11 cellular contexts compared by ENCODE assay signal in genomic region chr9:130110166-130110565, GRCh38. TPM values are rescaled to one million over a fixed set of nuclear protein-coding genes. Genes with fewer than 3 reads are reported as not detected.
A peak's percentile ranks its signal among the peaks of the same experiment; 100 is the strongest.
DNase-seq lines count a peak whose midpoint lies in the region; ATAC-seq, FAIRE-seq and TF ChIP-seq lines count a peak whose summit lies in the region.
"Had no signal": no experiment of that assay in that cellular context is flagged by ENCODE, and none has a peak within 500 bp of the region (broad histone marks: within the 10 kb centered on the region; RNA-seq: fewer than 3 reads in every experiment).

No MANE protein-coding gene starts in this region.

- H3K4me1 Mint-ChIP-seq in GM23338 (peaks cover 5% of the 10 kb centered on the region; the same call in 2 of the 3 replicates), glutamatergic neuron (ENCODE audit: low read depth, unreplicated experiment) (peaks cover 23% of the 10 kb centered on the region), progenitor cell of endocrine pancreas (ENCODE audit: low read depth) (no peaks in the 10 kb centered on the region)
- H3K4me1 Mint-ChIP-seq in naive thymus-derived CD4-positive, alpha-beta T cell: peaks cover 6 to 29% (median 19%) of the 10 kb centered on the region in 7 donors

- H3K9me3 Mint-ChIP-seq in GM23338 (no peaks in the 10 kb centered on the region), glutamatergic neuron (ENCODE audit: unreplicated experiment) (peaks cover 2% of the 10 kb centered on the region), progenitor cell of endocrine pancreas (ENCODE audit: low read depth) (no peaks in the 10 kb centered on the region)
- no peaks in the 10 kb centered on the region for H3K9me3 Mint-ChIP-seq in naive thymus-derived CD4-positive, alpha-beta T cell
- H3K9me3 Mint-ChIP-seq: brain had no signal

- H3K27ac ChIP-seq in GM23338 (ENCODE audit: low read depth) (no peak overlapping the region), adrenal gland (peak overlapping the region in 4 of 5 donors; percentile 56 to 90 (median 79))
- H3K27ac ChIP-seq in naive thymus-derived CD4-positive, alpha-beta T cell (ENCODE audit: low read depth, low read length): no peak overlapping the region
- H3K27ac ChIP-seq: right atrium auricular region, SJCRH30 had no signal

- H3K27ac Mint-ChIP-seq in GM23338 (peak overlapping the region; percentile 61), glutamatergic neuron (ENCODE audit: unreplicated experiment) (no peak overlapping the region), progenitor cell of endocrine pancreas (no peak overlapping the region)
- H3K27ac Mint-ChIP-seq in naive thymus-derived CD4-positive, alpha-beta T cell: peak overlapping the region in 2 of 9 donors; percentile 45 to 63

- peaks cover 10% of the 10 kb centered on the region; the same call in 1 of the 2 replicates for H3F3A ChIP-seq in GM23338 (replicated peaks; ENCODE audit: low read depth)

- H3K79me2 ChIP-seq in GM23338 (replicated peaks; ENCODE audit: insufficient read depth): no peaks in the 10 kb centered on the region

- DNase-seq in D721Med (ENCODE audit: insufficient read length, low spot score): no peak
- DNase-seq in GM23338 (ENCODE audit: low spot score): peak; percentile 62
- DNase-seq in adrenal gland: peak in 1 of 7 donors; percentile 27
- peak in 5 of 9 donors; percentile 20 to 40 (median 35) for DNase-seq in naive thymus-derived CD4-positive, alpha-beta T cell
- no peak for DNase-seq in glutamatergic neuron
- no peak for DNase-seq in NCI-H774 (lab: John Stamatoyannopoulos, UW)
- no peak for DNase-seq in progenitor cell of endocrine pancreas (ENCODE audit: low spot score, unreplicated experiment)
- DNase-seq: NCI-H2029 had no signal

- no peak overlapping the region for H2AFZ ChIP-seq in GM23338

- H3K27me3 Mint-ChIP-seq in GM23338 (ENCODE audit: insufficient read depth, low read depth, poor library complexity): no peaks in the 10 kb centered on the region
- H3K27me3 Mint-ChIP-seq in naive thymus-derived CD4-positive, alpha-beta T cell: no peaks in the 10 kb centered on the region
- peaks cover 2% of the 10 kb centered on the region for H3K27me3 Mint-ChIP-seq in glutamatergic neuron (ENCODE audit: unreplicated experiment)
- no peaks in the 10 kb centered on the region for H3K27me3 Mint-ChIP-seq in progenitor cell of endocrine pancreas

- TF ChIP-seq CTCF in D721Med (IDR thresholded peaks at IDR 0.05; ENCODE audit: insufficient read depth, missing control alignments) (peak; percentile 5), GM23338 (conservative IDR thresholded peaks at IDR 0.05; ENCODE audit: low read depth in 2 of 2) (peak; percentile 45 to 79), adrenal gland (IDR thresholded peaks at IDR 0.05) (peak in 5 of 6 experiments; percentile 23 to 51 (median 41)), glutamatergic neuron (IDR thresholded peaks at IDR 0.05; ENCODE audit: partially characterized antibody, unreplicated experiment) (no peak), progenitor cell of endocrine pancreas (IDR thresholded peaks at IDR 0.05; ENCODE audit: unreplicated experiment) (no peak)

- no peaks in the 10 kb centered on the region for H3K27me3 ChIP-seq in GM23338 (ENCODE audit: insufficient read depth)
- H3K27me3 ChIP-seq in adrenal gland: no peaks in the 10 kb centered on the region
- no peaks in the 10 kb centered on the region for H3K27me3 ChIP-seq in naive thymus-derived CD4-positive, alpha-beta T cell (ENCODE audit: control insufficient read depth in 2 of 2, insufficient read depth in 2 of 2, low read length in 2 of 2)
- H3K27me3 ChIP-seq: right atrium auricular region, SJCRH30 had no signal

- H3K4me1 ChIP-seq in GM23338 (ENCODE audit: insufficient read depth) (no peaks in the 10 kb centered on the region), adrenal gland (replicated peaks in 1 of 2) (peaks cover 7 to 29% of the 10 kb centered on the region in 2 donors)
- peaks cover 3 to 9% of the 10 kb centered on the region in 2 donors for H3K4me1 ChIP-seq in naive thymus-derived CD4-positive, alpha-beta T cell (ENCODE audit: control insufficient read depth in 2 of 2, insufficient read depth in 2 of 2, low read length in 2 of 2)
- H3K4me1 ChIP-seq: right atrium auricular region, SJCRH30 had no signal

- WGBS in adrenal gland, 4 donors: 60 to 71% (median 66%) methylated on average over 5 of the region's 5 CpGs

- no peak overlapping the region for H3K4me2 ChIP-seq in GM23338

- no peaks in the 10 kb centered on the region for H3K9me3 ChIP-seq in adrenal gland (replicated peaks in 1 of 3)
- no peaks in the 10 kb centered on the region for H3K9me3 ChIP-seq in naive thymus-derived CD4-positive, alpha-beta T cell (ENCODE audit: control insufficient read depth in 2 of 3, low read length in 3 of 3)
- H3K9me3 ChIP-seq: right atrium auricular region, SJCRH30 had no signal

- FAIRE-seq in D721Med (lab: Jason Lieb, UNC): no peak

- peak; percentile 59 for ATAC-seq in GM23338
- no peak for ATAC-seq in naive thymus-derived CD4-positive, alpha-beta T cell

- intact Hi-C loops in adrenal gland (cut with DNase I): loop anchor here in 1 of 2 donors (10.0 kb wide), 1 partner anchor 75 kb away; no protein-coding TSS in a partner anchor
- intact Hi-C loops in naive thymus-derived CD4-positive, alpha-beta T cell (cut with micrococcal nuclease): no loop called here

- CTCF ChIA-PET in naive thymus-derived CD4-positive, alpha-beta T cell (lab: Charles Lee): interaction anchor here (0.5 to 7.1 kb wide), 4 partner anchors 70 to 131 kb away, joined by 3 to 50 read pairs (median 9); no protein-coding TSS in a partner anchor

- POLR2A ChIA-PET in naive thymus-derived CD4-positive, alpha-beta T cell (lab: Charles Lee): no interaction called here

- no peak for TF ChIP-seq POLR2A in adrenal gland (IDR thresholded peaks at IDR 0.05)

- H3K4me3 ChIP-seq in GM23338: no peak overlapping the region
- H3K4me3 ChIP-seq in adrenal gland: no peak overlapping the region
- no peak overlapping the region for H3K4me3 ChIP-seq in naive thymus-derived CD4-positive, alpha-beta T cell (ENCODE audit: low read length)
- H3K4me3 ChIP-seq: right atrium auricular region, SJCRH30 had no signal

- no peaks in the 10 kb centered on the region for H3K9me2 ChIP-seq in GM23338 (ENCODE audit: insufficient read depth)

- no peak overlapping the region for H3K4me3 Mint-ChIP-seq in GM23338
- H3K4me3 Mint-ChIP-seq in naive thymus-derived CD4-positive, alpha-beta T cell: no peak overlapping the region
- no peak overlapping the region for H3K4me3 Mint-ChIP-seq in glutamatergic neuron (ENCODE audit: unreplicated experiment)
- H3K4me3 Mint-ChIP-seq in progenitor cell of endocrine pancreas (ENCODE audit: low read depth): no peak overlapping the region
- H3K4me3 Mint-ChIP-seq: brain had no signal

- H3K36me3 ChIP-seq in GM23338 (ENCODE audit: insufficient read depth) (peaks cover 7% of the 10 kb centered on the region; the same call in 1 of the 2 replicates), adrenal gland (replicated peaks in 1 of 2) (peaks cover 0 to 40% of the 10 kb centered on the region in 2 donors)
- peaks cover 0 to 42% (median 3%) of the 10 kb centered on the region in 3 experiments for H3K36me3 ChIP-seq in naive thymus-derived CD4-positive, alpha-beta T cell (ENCODE audit: control insufficient read depth in 2 of 3, insufficient read depth in 3 of 3, low read length in 3 of 3)

- H3K36me3 Mint-ChIP-seq in GM23338 (ENCODE audit: low read depth) (peaks cover 8% of the 10 kb centered on the region), glutamatergic neuron (ENCODE audit: unreplicated experiment) (no peaks in the 10 kb centered on the region), progenitor cell of endocrine pancreas (ENCODE audit: insufficient read depth) (peaks cover 14% of the 10 kb centered on the region)
- H3K36me3 Mint-ChIP-seq in naive thymus-derived CD4-positive, alpha-beta T cell: peaks cover 4 to 36% (median 20%) of the 10 kb centered on the region in 5 donors

- H4K20me1 ChIP-seq in GM23338 (replicated peaks; ENCODE audit: insufficient read depth): no peaks in the 10 kb centered on the region; the same call in 1 of the 2 replicates

TF ChIP-seq in GM23338, 12 proteins besides CTCF, POLR2A, EP300 and RAD21 (continues in another document):
- TF ChIP-seq ETS1 (IDR thresholded peaks at IDR 0.05): no peak
- TF ChIP-seq NANOG (IDR thresholded peaks at IDR 0.05; ENCODE audit: borderline replicate concordance): no peak
- no peak for TF ChIP-seq EZH2 (IDR thresholded peaks at IDR 0.05; ENCODE audit: low read depth, unreplicated experiment)

RNA-seq across cellular contexts. Expression of gene GPR107, which starts 56.5 kb away (rescaled TPM):
- total RNA-seq in GM23338 (2014; rRNA removed; shearing (Covaris generic)): 18.4 and 30.7 TPM in 2 replicates
- 6.2 and 7.3 TPM in 2 replicates for polyA plus RNA-seq in GM23338 (2016; fragmentation: Nextera tagmentation; extraction: Ambion mirVana)
- 10 to 100 TPM; 22.5 to 45.9 (median 34.2) TPM for total RNA-seq in adrenal gland
- polyA plus RNA-seq in adrenal gland: 10 to 100 TPM in 2 of 3 donors, 1 to 10 TPM in 1; 8.9 to 34.0 (median 11.9) TPM
- 10 to 100 TPM; 21.6 to 24.0 (median 22.8) TPM for total RNA-seq in naive thymus-derived CD4-positive, alpha-beta T cell
- polyA plus RNA-seq in naive thymus-derived CD4-positive, alpha-beta T cell: 1 to 10 TPM; 2.8 to 3.0 TPM
- total RNA-seq in glutamatergic neuron (ENCODE audit: unreplicated experiment): 48.2 TPM
- 46.7 and 48.7 TPM in 2 replicates for total RNA-seq in progenitor cell of endocrine pancreas

Comparison
In these comparisons a context has a peak if more than half of its experiments do, and no peak if none do; other contexts are left out.
1. DNase-seq: peak in GM23338 (single experiment) and naive thymus-derived CD4-positive, alpha-beta T cell (5 of 9); none in D721Med (single experiment), glutamatergic neuron (single experiment), NCI-H774 (single experiment) and progenitor cell of endocrine pancreas (single experiment).
2. CTCF ChIP-seq: peak in D721Med (single experiment), GM23338 (2 of 2) and adrenal gland (5 of 6); none in glutamatergic neuron (single experiment) and progenitor cell of endocrine pancreas (single experiment).
3. H3K27ac ChIP-seq: peak in adrenal gland (4 of 5); none in GM23338 (single experiment) and naive thymus-derived CD4-positive, alpha-beta T cell (single experiment).